In the genomic region with DNA sequence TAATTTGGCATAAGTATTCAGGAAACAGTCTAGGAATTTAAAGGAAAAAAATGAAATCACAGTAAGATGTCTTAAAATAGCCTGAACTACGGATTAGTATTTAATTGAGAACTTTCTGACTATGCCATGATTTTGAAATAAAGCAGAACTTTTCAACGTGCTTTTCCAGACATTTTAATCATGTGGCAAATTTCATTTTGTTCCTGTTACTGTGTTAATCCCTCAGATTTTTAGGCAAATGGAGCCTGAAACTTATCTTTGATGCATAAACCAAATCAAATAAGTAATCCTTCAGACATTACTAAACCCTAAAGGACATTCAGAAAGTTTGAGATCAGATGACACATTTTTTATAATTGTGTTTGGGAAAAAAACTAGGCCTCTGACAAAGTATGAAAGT, we compare ENCODE assay signal across 31 cellular contexts.
"Had no signal": no experiment of that assay in that cellular context is flagged by ENCODE, and none has a peak within 500 bp of the region (broad histone marks: within the 10 kb centered on the region; RNA-seq: fewer than 3 reads in every experiment).

No MANE protein-coding gene starts in this region.

- H3K27ac ChIP-seq: brain microvascular endothelial cell, SJSA1, VCaP had no signal

- H3K36me3 Mint-ChIP-seq: activated naive CD8-positive, alpha-beta T cell; T-cell had no signal

- H3K4me3 ChIP-seq: SJSA1 had no signal

- H3K4me1 Mint-ChIP-seq: activated CD4-positive, alpha-beta memory T cell treated with anti-CD3 and anti-CD28 coated beads, Interleukin-2, amount 10 ng/mL, durations not matched to agents 7 days and 5 days; activated CD4-positive, alpha-beta T cell treated with anti-CD3 and anti-CD28 coated beads for 36 hours; activated T-helper 17 cell treated with anti-CD3 and anti-CD28 coated beads, Interleukin-2, amount 50 U/mL, for 72 hours; T-cell had no signal

- H3K27me3 ChIP-seq: brain microvascular endothelial cell, SJSA1 had no signal

- H3K9me3 ChIP-seq: SJSA1 had no signal

- H3K27me3 Mint-ChIP-seq: activated CD4-positive, alpha-beta memory T cell treated with anti-CD3 and anti-CD28 coated beads, Interleukin-2, amount 10 ng/mL, durations not matched to agents 7 days and 5 days; activated CD4-positive, alpha-beta T cell treated with anti-CD3 and anti-CD28 coated beads for 36 hours; activated naive CD8-positive, alpha-beta T cell; activated T-helper 17 cell treated with anti-CD3 and anti-CD28 coated beads, Interleukin-2, amount 50 U/mL, for 72 hours; T-cell had no signal

- H3K27ac Mint-ChIP-seq: activated CD4-positive, alpha-beta memory T cell treated with anti-CD3 and anti-CD28 coated beads, Interleukin-2, amount 10 ng/mL, durations not matched to agents 7 days and 5 days; activated CD4-positive, alpha-beta T cell treated with anti-CD3 and anti-CD28 coated beads for 36 hours; activated naive CD4-positive, alpha-beta T cell treated with anti-CD3 and anti-CD28 coated beads for 36 hours; activated naive CD8-positive, alpha-beta T cell; activated T-helper 17 cell treated with anti-CD3 and anti-CD28 coated beads, Interleukin-2, amount 50 U/mL, for 72 hours; T-cell had no signal

- FAIRE-seq: TTC549 had no signal

- H3K4me3 Mint-ChIP-seq: activated CD4-positive, alpha-beta memory T cell treated with anti-CD3 and anti-CD28 coated beads, Interleukin-2, amount 10 ng/mL, durations not matched to agents 7 days and 5 days; activated CD4-positive, alpha-beta T cell treated with anti-CD3 and anti-CD28 coated beads for 36 hours; activated naive CD4-positive, alpha-beta T cell treated with anti-CD3 and anti-CD28 coated beads for 36 hours; activated naive CD8-positive, alpha-beta T cell; activated T-helper 17 cell treated with anti-CD3 and anti-CD28 coated beads, Interleukin-2, amount 50 U/mL, for 72 hours; T-cell had no signal

- H3K36me3 ChIP-seq: brain microvascular endothelial cell, SJSA1 had no signal

- H3K9me3 Mint-ChIP-seq: activated T-helper 17 cell treated with anti-CD3 and anti-CD28 coated beads, Interleukin-2, amount 50 U/mL, for 72 hours had no signal

- H3K4me1 ChIP-seq: SJSA1 had no signal

- DNase-seq: activated CD4-positive, alpha-beta memory T cell treated with anti-CD3 and anti-CD28 coated beads, Interleukin-2, amount 10 ng/mL, durations not matched to agents 7 days and 5 days; activated CD4-positive, alpha-beta T cell treated with anti-CD3 and anti-CD28 coated beads for 36 hours; activated CD4-positive, alpha-beta T cell treated with anti-CD3 and anti-CD28 coated beads, Interleukin-2, amount 50 U/mL, for 1 hour; activated gamma-delta T cell; activated naive CD4-positive, alpha-beta T cell treated with anti-CD3 and anti-CD28 coated beads for 36 hours; activated T-cell treated with anti-CD3 and anti-CD28 coated beads for 4 hours; activated T-cell treated with anti-CD3 and anti-CD28 coated beads, Interleukin-2, amount 50 U/mL, for 48 hours; amygdala; brain microvascular endothelial cell; cerebellar nuclear complex; KG1; NCI-H1048; NCI-H1417; NCI-H1694; NCI-H2029; NCI-H2107; NCI-H2171 treated with DMSO at 0.1 percent for 48 hours; NCI-H226; NCI-H510A; NCI-H526 treated with DMSO at 0.1 percent for 48 hours; NCI-H82; Right ventricle myocardium superior; RPMI8226; T-cell; T-helper 2 cell; T1000 had no signal
